Comparison of ENCODE assay signal across 1 cellular context in the genomic region with DNA sequence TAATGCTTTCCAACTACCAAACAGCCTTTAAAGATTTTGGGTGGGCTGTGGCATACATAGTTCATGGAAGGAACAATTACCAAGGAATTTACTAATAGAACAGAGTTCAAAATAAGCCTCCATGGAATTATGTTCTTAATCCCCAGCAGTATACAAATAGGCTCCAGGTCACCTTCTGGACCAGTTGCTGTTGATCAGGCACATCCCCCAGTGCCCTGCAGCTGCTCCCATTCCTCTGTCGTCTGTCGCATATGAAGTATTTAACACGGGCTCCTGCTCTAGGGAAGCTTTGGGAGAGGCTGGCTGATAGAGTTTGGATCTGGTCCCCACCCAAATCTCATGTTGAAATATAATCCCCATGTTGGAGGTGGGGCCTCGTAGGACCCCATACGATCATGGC.
TF ChIP-seq lines count a peak whose summit lies in the region.

No MANE protein-coding gene starts in this region.

TF ChIP-seq in GM23338, 12 proteins besides CTCF, POLR2A, EP300 and RAD21 (continued from another document):
- TF ChIP-seq, protein P1, sequence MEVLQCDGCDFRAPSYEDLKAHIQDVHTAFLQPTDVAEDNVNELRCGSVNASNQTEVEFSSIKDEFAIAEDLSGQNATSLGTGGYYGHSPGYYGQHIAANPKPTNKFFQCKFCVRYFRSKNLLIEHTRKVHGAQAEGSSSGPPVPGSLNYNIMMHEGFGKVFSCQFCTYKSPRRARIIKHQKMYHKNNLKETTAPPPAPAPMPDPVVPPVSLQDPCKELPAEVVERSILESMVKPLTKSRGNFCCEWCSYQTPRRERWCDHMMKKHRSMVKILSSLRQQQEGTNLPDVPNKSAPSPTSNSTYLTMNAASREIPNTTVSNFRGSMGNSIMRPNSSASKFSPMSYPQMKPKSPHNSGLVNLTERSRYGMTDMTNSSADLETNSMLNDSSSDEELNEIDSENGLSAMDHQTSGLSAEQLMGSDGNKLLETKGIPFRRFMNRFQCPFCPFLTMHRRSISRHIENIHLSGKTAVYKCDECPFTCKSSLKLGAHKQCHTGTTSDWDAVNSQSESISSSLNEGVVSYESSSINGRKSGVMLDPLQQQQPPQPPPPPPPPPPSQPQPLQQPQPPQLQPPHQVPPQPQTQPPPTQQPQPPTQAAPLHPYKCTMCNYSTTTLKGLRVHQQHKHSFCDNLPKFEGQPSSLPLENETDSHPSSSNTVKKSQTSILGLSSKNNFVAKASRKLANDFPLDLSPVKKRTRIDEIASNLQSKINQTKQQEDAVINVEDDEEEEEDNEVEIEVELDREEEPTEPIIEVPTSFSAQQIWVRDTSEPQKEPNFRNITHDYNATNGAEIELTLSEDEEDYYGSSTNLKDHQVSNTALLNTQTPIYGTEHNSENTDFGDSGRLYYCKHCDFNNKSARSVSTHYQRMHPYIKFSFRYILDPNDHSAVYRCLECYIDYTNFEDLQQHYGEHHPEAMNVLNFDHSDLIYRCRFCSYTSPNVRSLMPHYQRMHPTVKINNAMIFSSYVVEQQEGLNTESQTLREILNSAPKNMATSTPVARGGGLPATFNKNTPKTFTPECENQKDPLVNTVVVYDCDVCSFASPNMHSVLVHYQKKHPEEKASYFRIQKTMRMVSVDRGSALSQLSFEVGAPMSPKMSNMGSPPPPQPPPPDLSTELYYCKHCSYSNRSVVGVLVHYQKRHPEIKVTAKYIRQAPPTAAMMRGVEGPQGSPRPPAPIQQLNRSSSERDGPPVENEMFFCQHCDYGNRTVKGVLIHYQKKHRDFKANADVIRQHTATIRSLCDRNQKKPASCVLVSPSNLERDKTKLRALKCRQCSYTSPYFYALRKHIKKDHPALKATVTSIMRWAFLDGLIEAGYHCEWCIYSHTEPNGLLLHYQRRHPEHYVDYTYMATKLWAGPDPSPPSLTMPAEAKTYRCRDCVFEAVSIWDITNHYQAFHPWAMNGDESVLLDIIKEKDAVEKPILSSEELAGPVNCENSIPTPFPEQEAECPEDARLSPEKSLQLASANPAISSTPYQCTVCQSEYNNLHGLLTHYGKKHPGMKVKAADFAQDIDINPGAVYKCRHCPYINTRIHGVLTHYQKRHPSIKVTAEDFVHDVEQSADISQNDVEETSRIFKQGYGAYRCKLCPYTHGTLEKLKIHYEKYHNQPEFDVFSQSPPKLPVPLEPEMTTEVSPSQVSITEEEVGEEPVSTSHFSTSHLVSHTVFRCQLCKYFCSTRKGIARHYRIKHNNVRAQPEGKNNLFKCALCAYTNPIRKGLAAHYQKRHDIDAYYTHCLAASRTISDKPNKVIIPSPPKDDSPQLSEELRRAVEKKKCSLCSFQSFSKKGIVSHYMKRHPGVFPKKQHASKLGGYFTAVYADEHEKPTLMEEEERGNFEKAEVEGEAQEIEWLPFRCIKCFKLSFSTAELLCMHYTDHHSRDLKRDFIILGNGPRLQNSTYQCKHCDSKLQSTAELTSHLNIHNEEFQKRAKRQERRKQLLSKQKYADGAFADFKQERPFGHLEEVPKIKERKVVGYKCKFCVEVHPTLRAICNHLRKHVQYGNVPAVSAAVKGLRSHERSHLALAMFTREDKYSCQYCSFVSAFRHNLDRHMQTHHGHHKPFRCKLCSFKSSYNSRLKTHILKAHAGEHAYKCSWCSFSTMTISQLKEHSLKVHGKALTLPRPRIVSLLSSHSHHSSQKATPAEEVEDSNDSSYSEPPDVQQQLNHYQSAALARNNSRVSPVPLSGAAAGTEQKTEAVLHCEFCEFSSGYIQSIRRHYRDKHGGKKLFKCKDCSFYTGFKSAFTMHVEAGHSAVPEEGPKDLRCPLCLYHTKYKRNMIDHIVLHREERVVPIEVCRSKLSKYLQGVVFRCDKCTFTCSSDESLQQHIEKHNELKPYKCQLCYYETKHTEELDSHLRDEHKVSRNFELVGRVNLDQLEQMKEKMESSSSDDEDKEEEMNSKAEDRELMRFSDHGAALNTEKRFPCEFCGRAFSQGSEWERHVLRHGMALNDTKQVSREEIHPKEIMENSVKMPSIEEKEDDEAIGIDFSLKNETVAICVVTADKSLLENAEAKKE (CRISPR knock-in tag; IDR thresholded peaks at IDR 0.05): no peak
- TF ChIP-seq POLR2AphosphoS5 (IDR thresholded peaks at IDR 0.05; ENCODE audit: low read depth): no peak
- no peak for TF ChIP-seq ZNF114 (CRISPR knock-in tag; IDR thresholded peaks at IDR 0.05)
- TF ChIP-seq REST (IDR thresholded peaks at IDR 0.05; ENCODE audit: unreplicated experiment): no peak
- TF ChIP-seq ZNF331 (CRISPR knock-in tag; IDR thresholded peaks at IDR 0.05; ENCODE audit: low read depth): no peak
- no peak for TF ChIP-seq ETS1 (IDR thresholded peaks at IDR 0.05)
- TF ChIP-seq NANOG (IDR thresholded peaks at IDR 0.05; ENCODE audit: borderline replicate concordance): no peak
- TF ChIP-seq EZH2phosphoT487 (IDR thresholded peaks at IDR 0.05; ENCODE audit: unreplicated experiment): no peak
- TF ChIP-seq CREB1 (CRISPR knock-in tag; IDR thresholded peaks at IDR 0.05; ENCODE audit: low read depth): no peak
